Comparison of ENCODE assay signal across 12 cellular contexts in the genomic region with DNA sequence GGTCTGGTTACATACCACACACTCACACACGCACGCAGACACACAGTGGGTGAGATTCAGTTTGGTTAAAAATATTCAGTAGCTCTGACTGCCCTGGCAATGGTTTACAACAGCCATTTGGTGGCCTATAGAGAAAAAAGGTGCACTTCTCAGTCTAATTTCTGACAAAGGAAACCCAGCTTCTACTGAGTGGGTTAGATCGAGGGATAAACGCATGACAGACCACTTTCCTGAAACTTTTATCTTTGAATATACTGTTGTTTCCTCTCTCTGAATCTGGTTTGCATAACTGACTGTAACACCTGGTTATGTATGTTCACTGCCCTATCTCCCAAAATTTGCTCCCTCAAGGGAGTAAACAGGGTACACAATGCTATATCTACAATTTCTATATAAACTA. TPM values are rescaled to one million over a fixed set of nuclear protein-coding genes. Genes with fewer than 3 reads are reported as not detected.
DNase-seq lines count a peak whose midpoint lies in the region; ATAC-seq, FAIRE-seq and TF ChIP-seq lines count a peak whose summit lies in the region.
"Had no signal": no experiment of that assay in that cellular context is flagged by ENCODE, and none has a peak within 500 bp of the region (broad histone marks: within the 10 kb centered on the region; RNA-seq: fewer than 3 reads in every experiment).

No MANE protein-coding gene starts in this region.

- peaks cover 34% of the 10 kb centered on the region for H3K4me1 Mint-ChIP-seq in activated CD8-positive, alpha-beta T cell treated with anti-CD3 and anti-CD28 coated beads, Interleukin-2, amount 10 ng/mL, durations not matched to agents 7 days and 5 days (ENCODE audit: low read depth)
- H3K4me1 Mint-ChIP-seq in activated CD8-positive, alpha-beta T cell treated with anti-CD3 and anti-CD28 coated beads for 36 hours (ENCODE audit: low read depth) = peaks cover 22% of the 10 kb centered on the region
- peaks cover 41% of the 10 kb centered on the region for H3K4me1 Mint-ChIP-seq in stimulated activated memory B cell treated with anti-CD40 and anti-IgM and Interleukin-4, amounts not matched to agents 10 μg/mL and 1 μg/mL and 100 μg/mL, for 72 hours

- H3K4me3 Mint-ChIP-seq in activated CD8-positive, alpha-beta T cell treated with anti-CD3 and anti-CD28 coated beads, Interleukin-2, amount 10 ng/mL, durations not matched to agents 7 days and 5 days = no peak overlapping the region
- no peak overlapping the region for H3K4me3 Mint-ChIP-seq in activated CD8-positive, alpha-beta T cell treated with anti-CD3 and anti-CD28 coated beads for 36 hours
- no peak overlapping the region for H3K4me3 Mint-ChIP-seq in stimulated activated memory B cell treated with anti-CD40 and anti-IgM and Interleukin-4, amounts not matched to agents 10 μg/mL and 1 μg/mL and 100 μg/mL, for 72 hours

- no peak for TF ChIP-seq CTCF in activated CD8-positive, alpha-beta T cell treated with anti-CD3 and anti-CD28 coated beads for 36 hours (IDR thresholded peaks at IDR 0.05)

- TF ChIP-seq POLR2A in H54 (IDR thresholded peaks at IDR 0.05; ENCODE audit: low read depth, low read length) = no peak

- no peaks in the 10 kb centered on the region for H3K9me3 Mint-ChIP-seq in activated CD8-positive, alpha-beta T cell treated with anti-CD3 and anti-CD28 coated beads, Interleukin-2, amount 10 ng/mL, durations not matched to agents 7 days and 5 days (ENCODE audit: insufficient read depth)
- peaks cover 6% of the 10 kb centered on the region for H3K9me3 Mint-ChIP-seq in activated CD8-positive, alpha-beta T cell treated with anti-CD3 and anti-CD28 coated beads for 36 hours
- H3K9me3 Mint-ChIP-seq in stimulated activated memory B cell treated with anti-CD40 and anti-IgM and Interleukin-4, amounts not matched to agents 10 μg/mL and 1 μg/mL and 100 μg/mL, for 72 hours = peaks cover 8% of the 10 kb centered on the region

- no peak for FAIRE-seq in H54 (lab: Jason Lieb, UNC)
- FAIRE-seq: A204.1, HTR-8/SVneo had no signal

- POLR2A ChIA-PET in activated CD8-positive, alpha-beta T cell treated with anti-CD3 and anti-CD28 coated beads, Interleukin-2, amount 10 ng/mL, durations not matched to agents 7 days and 5 days (lab: Charles Lee) = no interaction called here
- POLR2A ChIA-PET in activated CD8-positive, alpha-beta T cell treated with anti-CD3 and anti-CD28 coated beads for 36 hours (lab: Charles Lee) = no interaction called here

- peaks cover 31% of the 10 kb centered on the region for H3K36me3 Mint-ChIP-seq in activated CD8-positive, alpha-beta T cell treated with anti-CD3 and anti-CD28 coated beads, Interleukin-2, amount 10 ng/mL, durations not matched to agents 7 days and 5 days (ENCODE audit: low read depth)
- peaks cover 42% of the 10 kb centered on the region for H3K36me3 Mint-ChIP-seq in activated CD8-positive, alpha-beta T cell treated with anti-CD3 and anti-CD28 coated beads for 36 hours (ENCODE audit: low read depth)
- H3K36me3 Mint-ChIP-seq in stimulated activated memory B cell treated with anti-CD40 and anti-IgM and Interleukin-4, amounts not matched to agents 10 μg/mL and 1 μg/mL and 100 μg/mL, for 72 hours = peaks cover 35% of the 10 kb centered on the region

- no peak for DNase-seq in activated CD8-positive, alpha-beta T cell treated with anti-CD3 and anti-CD28 coated beads, Interleukin-2, amount 10 ng/mL, durations not matched to agents 7 days and 5 days
- DNase-seq in activated CD8-positive, alpha-beta T cell treated with anti-CD3 and anti-CD28 coated beads for 36 hours = no peak
- DNase-seq in NAMALWA (ENCODE audit: low spot score) (peak; percentile 75), kidney glomerular epithelial cell (lab: John Stamatoyannopoulos, UW) (no peak), NCI-H1092 treated with DMSO at 0.1 percent for 48 hours (lab: John Stamatoyannopoulos, UW) (no peak), H54 (ENCODE audit: insufficient read length, low spot score) (no peak)
- DNase-seq: activated T-cell treated with anti-CD3 and anti-CD28 coated beads, Interleukin-2, amount 50 U/mL, for 1 hour; head of caudate nucleus had no signal

- H3K27ac Mint-ChIP-seq in activated CD8-positive, alpha-beta T cell treated with anti-CD3 and anti-CD28 coated beads, Interleukin-2, amount 10 ng/mL, durations not matched to agents 7 days and 5 days = peak overlapping the region; percentile 16
- H3K27ac Mint-ChIP-seq in activated CD8-positive, alpha-beta T cell treated with anti-CD3 and anti-CD28 coated beads for 36 hours = no peak overlapping the region
- no peak overlapping the region for H3K27ac Mint-ChIP-seq in stimulated activated memory B cell treated with anti-CD40 and anti-IgM and Interleukin-4, amounts not matched to agents 10 μg/mL and 1 μg/mL and 100 μg/mL, for 72 hours

- no peaks in the 10 kb centered on the region for H3K27me3 Mint-ChIP-seq in activated CD8-positive, alpha-beta T cell treated with anti-CD3 and anti-CD28 coated beads, Interleukin-2, amount 10 ng/mL, durations not matched to agents 7 days and 5 days (ENCODE audit: low read depth)
- H3K27me3 Mint-ChIP-seq in activated CD8-positive, alpha-beta T cell treated with anti-CD3 and anti-CD28 coated beads for 36 hours = no peaks in the 10 kb centered on the region
- no peaks in the 10 kb centered on the region for H3K27me3 Mint-ChIP-seq in stimulated activated memory B cell treated with anti-CD40 and anti-IgM and Interleukin-4, amounts not matched to agents 10 μg/mL and 1 μg/mL and 100 μg/mL, for 72 hours

- ATAC-seq in activated CD8-positive, alpha-beta T cell treated with anti-CD3 and anti-CD28 coated beads, Interleukin-2, amount 10 ng/mL, durations not matched to agents 7 days and 5 days = no peak
- ATAC-seq in activated CD8-positive, alpha-beta T cell treated with anti-CD3 and anti-CD28 coated beads for 36 hours = no peak
- ATAC-seq in HG02938 (IDR thresholded peaks at IDR 0.05; ENCODE audit: unreplicated experiment) = peak; percentile 39
- no peak for ATAC-seq in stimulated activated memory B cell treated with anti-CD40 and anti-IgM and Interleukin-4, amounts not matched to agents 10 μg/mL and 1 μg/mL and 100 μg/mL, for 72 hours

- intact Hi-C loops in activated CD8-positive, alpha-beta T cell treated with anti-CD3 and anti-CD28 coated beads for 36 hours (cut with micrococcal nuclease) = no loop called here

- CTCF ChIA-PET in activated CD8-positive, alpha-beta T cell treated with anti-CD3 and anti-CD28 coated beads, Interleukin-2, amount 10 ng/mL, durations not matched to agents 7 days and 5 days (lab: Charles Lee) = interaction anchor here (1.0 to 2.1 kb wide), 2 partner anchors 11 to 59 kb away, joined by 3 to 5 read pairs; no protein-coding TSS in a partner anchor
- CTCF ChIA-PET in activated CD8-positive, alpha-beta T cell treated with anti-CD3 and anti-CD28 coated beads for 36 hours (lab: Charles Lee) = no interaction called here

RNA-seq across cellular contexts. Expression of gene LIG4, which starts 2.4 kb away (rescaled TPM):
- 1 to 10 TPM; 6.9 to 8.0 TPM for total RNA-seq in activated CD8-positive, alpha-beta T cell treated with anti-CD3 and anti-CD28 coated beads, Interleukin-2, amount 10 ng/mL, durations not matched to agents 7 days and 5 days
- 1 to 10 TPM; 5.7 to 6.1 TPM for total RNA-seq in activated CD8-positive, alpha-beta T cell treated with anti-CD3 and anti-CD28 coated beads for 36 hours

RNA-seq across cellular contexts. Expression of gene ABHD13, which starts 5.3 kb away (rescaled TPM):
- total RNA-seq in activated CD8-positive, alpha-beta T cell treated with anti-CD3 and anti-CD28 coated beads, Interleukin-2, amount 10 ng/mL, durations not matched to agents 7 days and 5 days = 1 to 10 TPM; 5.8 to 6.6 TPM
- 1 to 10 TPM; 3.8 to 4.1 TPM for total RNA-seq in activated CD8-positive, alpha-beta T cell treated with anti-CD3 and anti-CD28 coated beads for 36 hours

RNA-seq across cellular contexts. Expression of gene TNFSF13B, which starts 56.6 kb away (rescaled TPM):
- 1 to 10 TPM; 3.1 to 5.2 TPM for total RNA-seq in activated CD8-positive, alpha-beta T cell treated with anti-CD3 and anti-CD28 coated beads, Interleukin-2, amount 10 ng/mL, durations not matched to agents 7 days and 5 days
- 1 to 10 TPM; 2.8 to 4.4 TPM for total RNA-seq in activated CD8-positive, alpha-beta T cell treated with anti-CD3 and anti-CD28 coated beads for 36 hours
